In genomic region chr7:155509725-155510551, GRCh38 we compare ENCODE assay signal across 10 cellular contexts. TPM values are rescaled to one million over a fixed set of nuclear protein-coding genes. Genes with fewer than 3 reads are reported as not detected.
A peak's percentile ranks its signal among the peaks of the same experiment; 100 is the strongest.
DNase-seq lines count a peak whose midpoint lies in the region; ATAC-seq and FAIRE-seq lines count a peak whose summit lies in the region.
"Had no signal": no experiment of that assay in that cellular context is flagged by ENCODE, and none has a peak within 500 bp of the region (broad histone marks: within the 10 kb centered on the region; RNA-seq: fewer than 3 reads in every experiment).

No MANE protein-coding gene starts in this region.

- CTCF ChIA-PET in activated naive CD4-positive, alpha-beta T cell treated with anti-CD3 and anti-CD28 coated beads, Interleukin-2, amount 10 ng/mL, durations not matched to agents 7 days and 5 days (lab: Charles Lee), result no interaction called here
- CTCF ChIA-PET in activated CD4-positive, alpha-beta memory T cell treated with anti-CD3 and anti-CD28 coated beads, Interleukin-2, amount 10 ng/mL, durations not matched to agents 7 days and 5 days (lab: Charles Lee), result no interaction called here

- peaks cover 76% of the 10 kb centered on the region for H3K27me3 Mint-ChIP-seq in activated naive CD4-positive, alpha-beta T cell treated with anti-CD3 and anti-CD28 coated beads, Interleukin-2, amount 10 ng/mL, durations not matched to agents 7 days and 5 days
- H3K27me3 Mint-ChIP-seq in activated CD4-positive, alpha-beta memory T cell treated with anti-CD3 and anti-CD28 coated beads, Interleukin-2, amount 10 ng/mL, durations not matched to agents 7 days and 5 days, result peaks cover 80% of the 10 kb centered on the region
- H3K27me3 Mint-ChIP-seq in immature natural killer cell (ENCODE audit: low read depth in 3 of 3), result peaks cover 39 to 49% (median 41%) of the 10 kb centered on the region in 3 donors
- peaks cover 92% of the 10 kb centered on the region for H3K27me3 Mint-ChIP-seq in stimulated activated memory B cell treated with anti-CD40 and anti-IgM and Interleukin-4, amounts not matched to agents 10 μg/mL and 1 μg/mL and 100 μg/mL, for 72 hours

- H3K27ac Mint-ChIP-seq in activated naive CD4-positive, alpha-beta T cell treated with anti-CD3 and anti-CD28 coated beads, Interleukin-2, amount 10 ng/mL, durations not matched to agents 7 days and 5 days, result peak overlapping the region; percentile 70
- peak overlapping the region; percentile 8 for H3K27ac Mint-ChIP-seq in activated CD4-positive, alpha-beta memory T cell treated with anti-CD3 and anti-CD28 coated beads, Interleukin-2, amount 10 ng/mL, durations not matched to agents 7 days and 5 days
- no peak overlapping the region for H3K27ac Mint-ChIP-seq in immature natural killer cell
- H3K27ac Mint-ChIP-seq in stimulated activated memory B cell treated with anti-CD40 and anti-IgM and Interleukin-4, amounts not matched to agents 10 μg/mL and 1 μg/mL and 100 μg/mL, for 72 hours, result no peak overlapping the region

- no peak for DNase-seq in activated naive CD4-positive, alpha-beta T cell treated with anti-CD3 and anti-CD28 coated beads, Interleukin-2, amount 10 ng/mL, durations not matched to agents 7 days and 5 days
- no peak for DNase-seq in activated naive CD4-positive, alpha-beta T cell treated with Interleukin-2 at 50 U/mL for 16 hours
- no peak for DNase-seq in activated CD4-positive, alpha-beta memory T cell treated with anti-CD3 and anti-CD28 coated beads, Interleukin-2, amount 10 ng/mL, durations not matched to agents 7 days and 5 days
- DNase-seq in immature natural killer cell, result no peak
- DNase-seq in NCI-H1436 treated with DMSO at 0.1 percent for 48 hours (lab: John Stamatoyannopoulos, UW), result no peak
- no peak for DNase-seq in RCC 7860 (ENCODE audit: low spot score)
- DNase-seq in occipital lobe (lab: John Stamatoyannopoulos, UW), result no peak
- DNase-seq: SJCRH30 had no signal

- H3K9me3 Mint-ChIP-seq in activated naive CD4-positive, alpha-beta T cell treated with anti-CD3 and anti-CD28 coated beads, Interleukin-2, amount 10 ng/mL, durations not matched to agents 7 days and 5 days, result no peaks in the 10 kb centered on the region
- no peaks in the 10 kb centered on the region for H3K9me3 Mint-ChIP-seq in activated CD4-positive, alpha-beta memory T cell treated with anti-CD3 and anti-CD28 coated beads, Interleukin-2, amount 10 ng/mL, durations not matched to agents 7 days and 5 days
- H3K9me3 Mint-ChIP-seq in immature natural killer cell, result no peaks in the 10 kb centered on the region
- peaks cover 5% of the 10 kb centered on the region for H3K9me3 Mint-ChIP-seq in stimulated activated memory B cell treated with anti-CD40 and anti-IgM and Interleukin-4, amounts not matched to agents 10 μg/mL and 1 μg/mL and 100 μg/mL, for 72 hours

- H3K4me1 Mint-ChIP-seq in activated naive CD4-positive, alpha-beta T cell treated with anti-CD3 and anti-CD28 coated beads, Interleukin-2, amount 10 ng/mL, durations not matched to agents 7 days and 5 days, result peaks cover 20% of the 10 kb centered on the region
- peaks cover 13% of the 10 kb centered on the region for H3K4me1 Mint-ChIP-seq in activated CD4-positive, alpha-beta memory T cell treated with anti-CD3 and anti-CD28 coated beads, Interleukin-2, amount 10 ng/mL, durations not matched to agents 7 days and 5 days
- H3K4me1 Mint-ChIP-seq in immature natural killer cell, result peaks cover 10 to 15% of the 10 kb centered on the region in 2 donors
- peaks cover 14% of the 10 kb centered on the region for H3K4me1 Mint-ChIP-seq in stimulated activated memory B cell treated with anti-CD40 and anti-IgM and Interleukin-4, amounts not matched to agents 10 μg/mL and 1 μg/mL and 100 μg/mL, for 72 hours

- POLR2A ChIA-PET in activated CD4-positive, alpha-beta memory T cell treated with anti-CD3 and anti-CD28 coated beads, Interleukin-2, amount 10 ng/mL, durations not matched to agents 7 days and 5 days (lab: Charles Lee), result no interaction called here

- no peak for ATAC-seq in stimulated activated memory B cell treated with anti-CD40 and anti-IgM and Interleukin-4, amounts not matched to agents 10 μg/mL and 1 μg/mL and 100 μg/mL, for 72 hours

- peaks cover 4% of the 10 kb centered on the region for H3K36me3 Mint-ChIP-seq in activated naive CD4-positive, alpha-beta T cell treated with anti-CD3 and anti-CD28 coated beads, Interleukin-2, amount 10 ng/mL, durations not matched to agents 7 days and 5 days
- H3K36me3 Mint-ChIP-seq in activated CD4-positive, alpha-beta memory T cell treated with anti-CD3 and anti-CD28 coated beads, Interleukin-2, amount 10 ng/mL, durations not matched to agents 7 days and 5 days (ENCODE audit: low read depth), result peaks cover 7% of the 10 kb centered on the region
- peaks cover 0 to 3% (median 0%) of the 10 kb centered on the region in 3 donors for H3K36me3 Mint-ChIP-seq in immature natural killer cell
- H3K36me3 Mint-ChIP-seq in stimulated activated memory B cell treated with anti-CD40 and anti-IgM and Interleukin-4, amounts not matched to agents 10 μg/mL and 1 μg/mL and 100 μg/mL, for 72 hours, result peaks cover 5% of the 10 kb centered on the region

- no peak for FAIRE-seq in RCC 7860 (lab: Jason Lieb, UNC)

- peak overlapping the region; percentile 44 for H3K4me3 Mint-ChIP-seq in activated naive CD4-positive, alpha-beta T cell treated with anti-CD3 and anti-CD28 coated beads, Interleukin-2, amount 10 ng/mL, durations not matched to agents 7 days and 5 days
- peak overlapping the region; percentile 14 for H3K4me3 Mint-ChIP-seq in activated CD4-positive, alpha-beta memory T cell treated with anti-CD3 and anti-CD28 coated beads, Interleukin-2, amount 10 ng/mL, durations not matched to agents 7 days and 5 days
- peak overlapping the region; percentile 0 to 74 (median 30) for H3K4me3 Mint-ChIP-seq in immature natural killer cell
- H3K4me3 Mint-ChIP-seq in stimulated activated memory B cell treated with anti-CD40 and anti-IgM and Interleukin-4, amounts not matched to agents 10 μg/mL and 1 μg/mL and 100 μg/mL, for 72 hours, result peak overlapping the region; percentile 46

RNA-seq across cellular contexts. Expression of gene CNPY1, which starts 36.4 kb away (rescaled TPM):
- total RNA-seq in activated CD4-positive, alpha-beta memory T cell treated with anti-CD3 and anti-CD28 coated beads, Interleukin-2, amount 10 ng/mL, durations not matched to agents 7 days and 5 days, result not detected
- not detected for polyA plus RNA-seq in immature natural killer cell
- total RNA-seq in occipital lobe, result 0.16 TPM
- total RNA-seq: M059J, SJCRH30 had no signal

RNA-seq across cellular contexts. Expression of gene EN2, which starts 52.0 kb away (rescaled TPM):
- total RNA-seq in activated CD4-positive, alpha-beta memory T cell treated with anti-CD3 and anti-CD28 coated beads, Interleukin-2, amount 10 ng/mL, durations not matched to agents 7 days and 5 days, result not detected
- not detected for polyA plus RNA-seq in immature natural killer cell
- total RNA-seq in occipital lobe, result not detected
- total RNA-seq: M059J had no signal

Comparison
In these comparisons a context has a peak if more than half of its experiments do, and no peak if none do; other contexts are left out.
1. H3K27ac Mint-ChIP-seq: peak in activated naive CD4-positive, alpha-beta T cell treated with anti-CD3 and anti-CD28 coated beads, Interleukin-2, amount 10 ng/mL, durations not matched to agents 7 days and 5 days (single experiment) and activated CD4-positive, alpha-beta memory T cell treated with anti-CD3 and anti-CD28 coated beads, Interleukin-2, amount 10 ng/mL, durations not matched to agents 7 days and 5 days (single experiment); none in immature natural killer cell (0 of 6) and stimulated activated memory B cell treated with anti-CD40 and anti-IgM and Interleukin-4, amounts not matched to agents 10 μg/mL and 1 μg/mL and 100 μg/mL, for 72 hours (single experiment).
2. Peak in every context shown above with its lines, with median percentiles within 50 percentile points of each other: H3K4me3 Mint-ChIP-seq.